In genomic region chr6:150735340-150735851, GRCh38 we compare ENCODE assay signal across 29 cellular contexts.
"Had no signal": no experiment of that assay in that cellular context is flagged by ENCODE, and none has a peak within 500 bp of the region (broad histone marks: within the 10 kb centered on the region; RNA-seq: fewer than 3 reads in every experiment).

No MANE protein-coding gene starts in this region.

- H3K27ac Mint-ChIP-seq: naive thymus-derived CD4-positive, alpha-beta T cell; natural killer cell treated with Interleukin-12 subunit alpha and Interleukin-12 subunit beta and Interleukin-15 and Interleukin-18, amount 100 ng/mL, for 72 hours; progenitor cell of endocrine pancreas; stimulated activated memory B cell treated with anti-CD40 and anti-IgM and Interleukin-4, amounts not matched to agents 10 μg/mL and 1 μg/mL and 100 μg/mL, for 72 hours had no signal

- H3K36me3 ChIP-seq: ovary, sigmoid colon, thyroid gland, vagina had no signal

- FAIRE-seq: keratinocyte had no signal

- H3K4me1 Mint-ChIP-seq: naive thymus-derived CD4-positive, alpha-beta T cell had no signal

- H3K4me2 ChIP-seq: smooth muscle cell had no signal

- H3K9me3 Mint-ChIP-seq: naive thymus-derived CD4-positive, alpha-beta T cell; natural killer cell treated with Interleukin-12 subunit alpha and Interleukin-12 subunit beta and Interleukin-15 and Interleukin-18, amount 100 ng/mL, for 72 hours; stimulated activated memory B cell treated with anti-CD40 and anti-IgM and Interleukin-4, amounts not matched to agents 10 μg/mL and 1 μg/mL and 100 μg/mL, for 72 hours had no signal

- H3K27me3 Mint-ChIP-seq: progenitor cell of endocrine pancreas; stimulated activated memory B cell treated with anti-CD40 and anti-IgM and Interleukin-4, amounts not matched to agents 10 μg/mL and 1 μg/mL and 100 μg/mL, for 72 hours had no signal

- H3K36me3 Mint-ChIP-seq: naive thymus-derived CD4-positive, alpha-beta T cell; natural killer cell treated with Interleukin-12 subunit alpha and Interleukin-12 subunit beta and Interleukin-15 and Interleukin-18, amount 100 ng/mL, for 72 hours had no signal

- H3K4me1 ChIP-seq: lower lobe of right lung, stomach, upper lobe of left lung had no signal

- H3K4me3 ChIP-seq: lower lobe of right lung, mucosa of descending colon, ovary, sigmoid colon, smooth muscle cell, stomach, testis, thyroid gland, transverse colon, upper lobe of left lung, vagina had no signal

- H3K9me3 ChIP-seq: lower lobe of right lung, mucosa of descending colon, ovary, sigmoid colon, stomach, testis, thyroid gland, transverse colon, upper lobe of left lung, vagina had no signal

- DNase-seq: hippocampal formation; kidney glomerular epithelial cell; left cardiac atrium; lower lobe of right lung; mammary epithelial cell; mesenchymal stem cell; mucosa of descending colon; naive thymus-derived CD4-positive, alpha-beta T cell; ovary; retina; right cardiac atrium; sigmoid colon; stimulated activated CD4-positive, alpha-beta T cell treated with anti-CD3 and anti-CD28 coated beads, Interleukin-1b, Interleukin-23, amount 100 ng/mL, for 48 hours; stimulated activated CD4-positive, alpha-beta T cell treated with anti-CD3 and anti-CD28 coated beads, Interleukin-2, amount 100 ng/mL, for 48 hours; stimulated activated CD4-positive, alpha-beta T cell treated with anti-CD3 and anti-CD28 coated beads, Interleukin-4, amount 100 ng/mL, for 4 hours; stimulated activated CD8-positive, alpha-beta memory T cell treated with anti-CD3 and anti-CD28 coated beads, Interleukin-4, amount 100 ng/mL, for 48 hours; stimulated activated naive CD8-positive, alpha-beta T cell treated with anti-CD3 and anti-CD28 coated beads, Interleukin-15, Interleukin-2, amounts not matched to agents 100 U/mL and 50 U/mL, for 24 hours; stomach; testis; thyroid gland; transverse colon; upper lobe of left lung had no signal

- H3K27ac ChIP-seq: lower lobe of right lung, ovary, sigmoid colon, stomach, testis, thyroid gland, transverse colon, upper lobe of left lung, vagina had no signal

- H3K27me3 ChIP-seq: ovary, sigmoid colon, stomach, testis, thyroid gland, transverse colon, upper lobe of left lung, vagina had no signal

- H3K4me3 Mint-ChIP-seq: naive thymus-derived CD4-positive, alpha-beta T cell; natural killer cell treated with Interleukin-12 subunit alpha and Interleukin-12 subunit beta and Interleukin-15 and Interleukin-18, amount 100 ng/mL, for 72 hours; stimulated activated memory B cell treated with anti-CD40 and anti-IgM and Interleukin-4, amounts not matched to agents 10 μg/mL and 1 μg/mL and 100 μg/mL, for 72 hours had no signal

- ATAC-seq: left cardiac atrium; left lobe of liver; lower lobe of right lung; mucosa of descending colon; naive thymus-derived CD4-positive, alpha-beta T cell; natural killer cell treated with Interleukin-12 subunit alpha and Interleukin-12 subunit beta and Interleukin-15 and Interleukin-18, amount 100 ng/mL, for 72 hours; right cardiac atrium; stimulated activated memory B cell treated with anti-CD40 and anti-IgM and Interleukin-4, amounts not matched to agents 10 μg/mL and 1 μg/mL and 100 μg/mL, for 72 hours; stimulated activated naive CD8-positive, alpha-beta T cell treated with anti-CD3 and anti-CD28 coated beads, Interleukin-15, Interleukin-2, amounts not matched to agents 100 U/mL and 50 U/mL, for 24 hours had no signal
